ENCODE assay signal across 18 cellular contexts in genomic region chr12:109069307-109070231, GRCh38. TPM values are rescaled to one million over a fixed set of nuclear protein-coding genes. Genes with fewer than 3 reads are reported as not detected.
DNase-seq lines count a peak whose midpoint lies in the region; ATAC-seq and TF ChIP-seq lines count a peak whose summit lies in the region.
"Had no signal": no experiment of that assay in that cellular context is flagged by ENCODE, and none has a peak within 500 bp of the region (broad histone marks: within the 10 kb centered on the region; RNA-seq: fewer than 3 reads in every experiment).

No MANE protein-coding gene starts in this region.

- H3K14ac ChIP-seq in H9 (ENCODE audit: insufficient read depth, low read length) = no peak overlapping the region
- H3K14ac ChIP-seq in trophoblast cell (ENCODE audit: low read length) = no peak overlapping the region

- H3K4me1 ChIP-seq in H9 (ENCODE audit: insufficient read depth, low read length) (no peaks in the 10 kb centered on the region; the same call in 1 of the 2 replicates), trophoblast cell (ENCODE audit: control insufficient read depth in 1 of 2, insufficient read depth in 2 of 2, low read length in 2 of 2) (no peaks in the 10 kb centered on the region)
- H3K4me1 ChIP-seq: esophagus squamous epithelium had no signal

- no peaks in the 10 kb centered on the region for H3K27me3 Mint-ChIP-seq in H9 (ENCODE audit: low read depth)
- H3K27me3 Mint-ChIP-seq: activated T-helper 17 cell treated with anti-CD3 and anti-CD28 coated beads, Interleukin-2, amount 50 U/mL, for 72 hours had no signal

- H3K36me3 ChIP-seq in trophoblast cell (ENCODE audit: control insufficient read depth in 1 of 2, insufficient read depth in 2 of 2, low read length in 2 of 2) = peaks cover 8 to 20% of the 10 kb centered on the region in 2 experiments

- H2BK5ac ChIP-seq in H9 (ENCODE audit: insufficient read length, low read length) = no peak overlapping the region
- H2BK5ac ChIP-seq in trophoblast cell (ENCODE audit: low read depth, low read length, poor library complexity) = no peak overlapping the region

- no peaks in the 10 kb centered on the region for H3K79me1 ChIP-seq in H9 (ENCODE audit: insufficient read depth, low read depth, low read length, poor library complexity, severe bottlenecking)
- H3K79me1 ChIP-seq in trophoblast cell (ENCODE audit: low read length) = no peaks in the 10 kb centered on the region

- H3K4me1 Mint-ChIP-seq in H9 = peaks cover 19 to 22% of the 10 kb centered on the region in 2 experiments
- H3K4me1 Mint-ChIP-seq: activated T-helper 17 cell treated with anti-CD3 and anti-CD28 coated beads, Interleukin-2, amount 50 U/mL, for 72 hours had no signal

- H2AFZ ChIP-seq in H9 (ENCODE audit: low read length) (no peak overlapping the region), trophoblast cell (ENCODE audit: insufficient read depth, low read length, poor library complexity) (no peak overlapping the region)

- H3K9me3 ChIP-seq in H9 (ENCODE audit: control insufficient read depth, low read depth, low read length) (no peaks in the 10 kb centered on the region), iPS-18c (ENCODE audit: control insufficient read depth, insufficient read depth, low read length) (no peaks in the 10 kb centered on the region), trophoblast cell (ENCODE audit: insufficient read depth, low read depth, low read length) (peaks cover 2% of the 10 kb centered on the region)
- H3K9me3 ChIP-seq: esophagus squamous epithelium, MG63, SK-N-SH had no signal

- H3K27ac ChIP-seq in H9 (ENCODE audit: insufficient read length, low read depth, low read length) (no peak overlapping the region), trophoblast cell (ENCODE audit: low read depth, low read length) (no peak overlapping the region)
- H3K27ac ChIP-seq: esophagus squamous epithelium, skin epidermis had no signal

- no peak overlapping the region for H2BK15ac ChIP-seq in H9 (ENCODE audit: low read depth, low read length)

- H4K91ac ChIP-seq in H9 (ENCODE audit: insufficient read length, low read depth, low read length) (no peak overlapping the region), trophoblast cell (ENCODE audit: low read depth, low read length) (no peak overlapping the region)

- no peak overlapping the region for H3T11ph ChIP-seq in H9 (ENCODE audit: low read length)

- H3K79me2 ChIP-seq in H9 (ENCODE audit: insufficient read depth, low read length) = no peaks in the 10 kb centered on the region
- no peaks in the 10 kb centered on the region for H3K79me2 ChIP-seq in trophoblast cell (ENCODE audit: control insufficient read depth, insufficient read depth, low read length, poor library complexity)

- DNase-seq in H9 (peak; percentile 83), NCI-H2227 treated with DMSO at 0.1 percent for 48 hours (lab: John Stamatoyannopoulos, UW) (peak; percentile 37), trophoblast cell (no peak), UCSD-AML1 (lab: John Stamatoyannopoulos, UW; ENCODE audit: unreplicated experiment) (no peak), SHP77 (lab: John Stamatoyannopoulos, UW) (no peak), occipital lobe (lab: John Stamatoyannopoulos, UW) (no peak)
- DNase-seq: activated CD8-positive, alpha-beta T cell treated with anti-CD3 and anti-CD28 coated beads, Interleukin-2, amount 10 ng/mL, durations not matched to agents 7 days and 5 days; amniotic stem cell; esophagus squamous epithelium; MG63; NCI-H2081; SK-N-SH had no signal

- H2BK120ac ChIP-seq in H9 (ENCODE audit: low read depth, low read length, poor library complexity, severe bottlenecking) (no peak overlapping the region), trophoblast cell (ENCODE audit: insufficient read depth, low read length, poor library complexity) (no peak overlapping the region)

- H2BK12ac ChIP-seq in H9 (ENCODE audit: insufficient read length, low read depth, low read length) = no peak overlapping the region
- no peak overlapping the region for H2BK12ac ChIP-seq in trophoblast cell (ENCODE audit: low read length)

- H3K56ac ChIP-seq in H9 (ENCODE audit: insufficient read length, low read depth, low read length) = no peak overlapping the region

- H3K27ac Mint-ChIP-seq in H9 = peak overlapping the region; percentile 54 to 97 (median 96); a peak in 6 of 7 replicates
- H3K27ac Mint-ChIP-seq: activated CD8-positive, alpha-beta T cell treated with anti-CD3 and anti-CD28 coated beads, Interleukin-2, amount 10 ng/mL, durations not matched to agents 7 days and 5 days; activated T-helper 17 cell treated with anti-CD3 and anti-CD28 coated beads, Interleukin-2, amount 50 U/mL, for 72 hours had no signal

- no peaks in the 10 kb centered on the region for H4K20me1 ChIP-seq in H9 (ENCODE audit: control insufficient read depth, insufficient read depth, insufficient read length)

- no peak overlapping the region for H2AK5ac ChIP-seq in H9 (ENCODE audit: insufficient read length, low read length)
- H2AK5ac ChIP-seq in trophoblast cell (ENCODE audit: low read length) = no peak overlapping the region

- no peak overlapping the region for H3K4ac ChIP-seq in H9 (ENCODE audit: low read depth, low read length)
- H3K4ac ChIP-seq in trophoblast cell (ENCODE audit: low read depth, low read length) = no peak overlapping the region

- ATAC-seq in GM18868 (IDR thresholded peaks at IDR 0.05; ENCODE audit: unreplicated experiment) = no peak
- ATAC-seq: activated CD8-positive, alpha-beta T cell treated with anti-CD3 and anti-CD28 coated beads, Interleukin-2, amount 10 ng/mL, durations not matched to agents 7 days and 5 days; activated T-helper 17 cell treated with anti-CD3 and anti-CD28 coated beads, Interleukin-2, amount 50 U/mL, for 72 hours had no signal

- H3K4me3 ChIP-seq in iPS-18c (ENCODE audit: insufficient read depth, low read depth, low read length) = peak overlapping the region; percentile 16; the same call in 1 of the 2 replicates
- H3K4me3 ChIP-seq in trophoblast cell (ENCODE audit: low read depth, low read length) = peak overlapping the region; percentile 18
- H3K4me3 ChIP-seq: esophagus squamous epithelium, lung, MG63, skin epidermis had no signal

- no peak overlapping the region for H4K8ac ChIP-seq in H9 (replicated peaks; ENCODE audit: insufficient read length, low read depth, low read length)
- no peak overlapping the region for H4K8ac ChIP-seq in trophoblast cell (ENCODE audit: low read depth, low read length)

- no peak overlapping the region for H4K5ac ChIP-seq in H9 (ENCODE audit: insufficient read length, low read depth, low read length)

- peak overlapping the region; percentile 22 to 71 for H3K4me3 Mint-ChIP-seq in H9
- H3K4me3 Mint-ChIP-seq: activated CD8-positive, alpha-beta T cell treated with anti-CD3 and anti-CD28 coated beads, Interleukin-2, amount 10 ng/mL, durations not matched to agents 7 days and 5 days; activated T-helper 17 cell treated with anti-CD3 and anti-CD28 coated beads, Interleukin-2, amount 50 U/mL, for 72 hours had no signal

- H3K23me2 ChIP-seq in H9 (ENCODE audit: insufficient read length, low read depth, low read length, poor library complexity, severe bottlenecking) = no peaks in the 10 kb centered on the region

- TF ChIP-seq CTCF in H9 (conservative IDR thresholded peaks at IDR 0.05) = peak; percentile 29; the same call in 1 of the 3 replicates

- no peak overlapping the region for H3K9ac ChIP-seq in H9 (ENCODE audit: extremely low read depth, insufficient read length, low read length)
- H3K9ac ChIP-seq in trophoblast cell (ENCODE audit: low read length) = peak overlapping the region; percentile 67
- H3K9ac ChIP-seq: SK-N-SH had no signal

- H3K4me2 ChIP-seq in H9 (ENCODE audit: insufficient read depth, insufficient read length, low read length) = peak overlapping the region; percentile 5
- H3K4me2 ChIP-seq in trophoblast cell (ENCODE audit: low read length) = peak overlapping the region; percentile 22
- H3K4me2 ChIP-seq: SK-N-SH had no signal

- H3K23ac ChIP-seq in H9 (ENCODE audit: insufficient read length, low read depth, low read length) (no peak overlapping the region), trophoblast cell (ENCODE audit: low read length) (peak overlapping the region; percentile 70)

- no peaks in the 10 kb centered on the region for H3K9me3 Mint-ChIP-seq in H9
- H3K9me3 Mint-ChIP-seq: activated T-helper 17 cell treated with anti-CD3 and anti-CD28 coated beads, Interleukin-2, amount 50 U/mL, for 72 hours had no signal

- H2BK20ac ChIP-seq in H9 (ENCODE audit: low read depth, low read length, poor library complexity, severe bottlenecking) = no peak overlapping the region

- no peak overlapping the region for H4K12ac ChIP-seq in trophoblast cell (ENCODE audit: low read depth, low read length)

- WGBS in H9 (ENCODE audit: extremely low coverage, insufficient read length, low lambda C conversion rate) = no CpG with 5 or more reads among the region's 16 CpGs
- no CpG with 5 or more reads among the region's 16 CpGs for WGBS in trophoblast cell (ENCODE audit: extremely low coverage, insufficient coverage, insufficient read length)

- no peaks in the 10 kb centered on the region for H3K27me3 ChIP-seq in H9 (ENCODE audit: insufficient read depth, low read length)
- no peaks in the 10 kb centered on the region for H3K27me3 ChIP-seq in trophoblast cell (ENCODE audit: insufficient read depth, low read length)
- H3K27me3 ChIP-seq: esophagus squamous epithelium, MG63 had no signal

- H3K18ac ChIP-seq in H9 (ENCODE audit: insufficient read length, low read depth, low read length) = no peak overlapping the region
- no peak overlapping the region for H3K18ac ChIP-seq in trophoblast cell (ENCODE audit: low read length)

- H3K36me3 Mint-ChIP-seq in H9 (ENCODE audit: insufficient read depth in 1 of 3, low read depth in 3 of 3) = peaks cover 3 to 23% (median 10%) of the 10 kb centered on the region in 3 experiments; a peak in 5 of 7 replicates

RNA-seq across cellular contexts. Expression of gene USP30, which starts 17.2 kb away (rescaled TPM):
- total RNA-seq in H9 (2021) (6.3 and 7.8 TPM in 2 replicates), occipital lobe (17.6 TPM)
- 11.0 and 12.1 TPM in 2 replicates for polyA plus RNA-seq in trophoblast cell (2013)

RNA-seq across cellular contexts. Expression of gene ALKBH2, which starts 23.7 kb away (rescaled TPM):
- total RNA-seq in H9 (2021) (23.7 and 24.4 TPM in 2 replicates), occipital lobe (25.1 TPM)
- polyA plus RNA-seq in trophoblast cell (2013) = 6.7 and 6.9 TPM in 2 replicates

RNA-seq across cellular contexts. Expression of gene UNG, which starts 27.8 kb away (rescaled TPM):
- total RNA-seq in H9 (2021) (188 and 195 TPM in 2 replicates), occipital lobe (26.8 TPM)
- polyA plus RNA-seq in trophoblast cell (2013) = 20.2 and 21.3 TPM in 2 replicates

RNA-seq across cellular contexts. Expression of gene ACACB, which starts 46.8 kb away (rescaled TPM):
- total RNA-seq in H9 (2021) (14.2 and 17.3 TPM in 2 replicates), occipital lobe (3.4 TPM)
- 0.71 and 1.7 TPM in 2 replicates for polyA plus RNA-seq in trophoblast cell (2013)

RNA-seq across cellular contexts. Expression of gene SVOP, which starts 48.7 kb away (rescaled TPM):
- total RNA-seq in H9 (2021) = 0.11 and 0.15 TPM in 2 replicates
- polyA plus RNA-seq in trophoblast cell (2013) = 0.04 TPM in 2 replicates
- 30.9 TPM for total RNA-seq in occipital lobe
- total RNA-seq: activated CD8-positive, alpha-beta T cell treated with anti-CD3 and anti-CD28 coated beads, Interleukin-2, amount 10 ng/mL, durations not matched to agents 7 days and 5 days; activated T-helper 17 cell treated with anti-CD3 and anti-CD28 coated beads, Interleukin-2, amount 50 U/mL, for 72 hours; esophagus squamous epithelium; osteoblast had no signal
- polyA plus RNA-seq: lung had no signal

Comparison
In these comparisons a context has a peak if more than half of its experiments do, and no peak if none do; other contexts are left out.
1. DNase-seq: peak in H9 (single experiment) and NCI-H2227 treated with DMSO at 0.1 percent for 48 hours (single experiment); none in trophoblast cell (0 of 2), UCSD-AML1 (single experiment), SHP77 (0 of 2) and occipital lobe (single experiment).